ENCODE assay signal across 13 cellular contexts in the genomic region with DNA sequence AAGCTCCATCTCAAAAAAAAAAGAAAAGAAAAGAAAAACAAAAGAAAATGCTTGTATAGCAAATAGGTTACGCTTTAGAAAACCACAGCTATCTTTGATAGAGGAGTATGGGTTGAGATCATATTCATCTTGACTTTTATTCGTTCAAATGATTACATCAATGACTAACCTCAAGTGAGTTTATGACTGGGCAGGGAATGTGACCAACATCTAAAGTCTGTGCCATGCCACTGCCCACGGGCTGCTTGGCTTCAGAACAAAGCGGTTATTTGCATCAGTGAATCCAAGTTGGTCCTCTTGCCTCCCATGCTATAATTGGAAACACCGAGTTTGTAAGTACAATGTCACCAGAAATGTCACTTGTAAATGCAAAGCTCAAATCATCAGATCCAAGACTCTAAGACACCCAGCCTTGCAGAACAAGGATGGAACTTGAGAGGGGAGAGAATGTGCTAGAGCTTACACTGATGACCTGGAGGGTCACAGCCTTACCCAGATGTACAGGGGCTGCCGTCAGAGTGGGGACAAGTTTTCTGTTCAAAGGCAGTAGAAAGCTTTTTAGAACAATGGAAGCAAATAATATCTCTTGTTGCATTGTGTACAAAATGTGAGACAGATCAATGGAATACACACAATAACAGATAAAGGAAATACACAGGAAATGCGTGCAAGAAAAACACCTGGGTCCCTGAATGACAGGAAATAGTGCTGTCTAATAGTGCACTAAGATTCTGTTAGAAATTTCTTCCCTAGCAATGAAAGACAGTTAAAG. TPM values are rescaled to one million over a fixed set of nuclear protein-coding genes. Genes with fewer than 3 reads are reported as not detected.
DNase-seq lines count a peak whose midpoint lies in the region; TF ChIP-seq lines count a peak whose summit lies in the region.
"Had no signal": no experiment of that assay in that cellular context is flagged by ENCODE, and none has a peak within 500 bp of the region (broad histone marks: within the 10 kb centered on the region; RNA-seq: fewer than 3 reads in every experiment).

No MANE protein-coding gene starts in this region.

- 0 out of 2 replicates have a peak, but pooled peaks cover 3% of the 10 kb centered on the region for H3K9me3 ChIP-seq in BLaER1
- H3K9me3 ChIP-seq: ascending aorta, gastroesophageal sphincter had no signal

- no peak overlapping the region for H3K27ac ChIP-seq in BLaER1
- H3K27ac ChIP-seq: ascending aorta had no signal

- H3K4me3 ChIP-seq in BLaER1 = no peak overlapping the region

- intact Hi-C loops in Calu3 (cut with micrococcal nuclease; ENCODE audit: unreplicated experiment) = no loop called here

- H3K36me3 Mint-ChIP-seq in Calu3 (ENCODE audit: insufficient read depth, unreplicated experiment) = peaks cover 5% of the 10 kb centered on the region
- H3K36me3 Mint-ChIP-seq in activated CD4-positive, alpha-beta memory T cell treated with anti-CD3 and anti-CD28 coated beads, Interleukin-2, amount 10 ng/mL, durations not matched to agents 7 days and 5 days (ENCODE audit: low read depth) = no peaks in the 10 kb centered on the region

- no peaks in the 10 kb centered on the region for H3K27me3 Mint-ChIP-seq in Calu3 (ENCODE audit: unreplicated experiment)
- no peaks in the 10 kb centered on the region for H3K27me3 Mint-ChIP-seq in activated CD4-positive, alpha-beta memory T cell treated with anti-CD3 and anti-CD28 coated beads, Interleukin-2, amount 10 ng/mL, durations not matched to agents 7 days and 5 days

- peaks cover 27% of the 10 kb centered on the region for H3K4me1 ChIP-seq in BLaER1
- H3K4me1 ChIP-seq: ascending aorta, stomach had no signal

- no peak for DNase-seq in Calu3
- DNase-seq in activated CD4-positive, alpha-beta memory T cell treated with anti-CD3 and anti-CD28 coated beads, Interleukin-2, amount 10 ng/mL, durations not matched to agents 7 days and 5 days = no peak
- DNase-seq in mesenteric fat pad (ENCODE audit: low spot score) = peak; percentile 9
- DNase-seq in DMS 273 treated with DMSO at 0.1 percent for 48 hours (lab: John Stamatoyannopoulos, UW) = no peak
- DNase-seq in HuH-7.5 (ENCODE audit: low spot score) = no peak
- no peak for DNase-seq in KBM-7
- DNase-seq in inferior parietal cortex (ENCODE audit: extremely low spot score) = no peak
- DNase-seq: SIG-M5 had no signal

- BruUV-seq in Calu3 (replicated peaks; lab: Mats Ljungman, UMichigan) = no TSS peak

- POLR2A ChIA-PET in activated CD4-positive, alpha-beta memory T cell treated with anti-CD3 and anti-CD28 coated beads, Interleukin-2, amount 10 ng/mL, durations not matched to agents 7 days and 5 days (lab: Charles Lee) = interaction anchor here (1.1 to 2.5 kb wide), 6 partner anchors 12 to 238 kb away, joined by 3 to 17 read pairs (median 4); no protein-coding TSS in a partner anchor

- no peak for TF ChIP-seq CTCF in Calu3 (IDR thresholded peaks at IDR 0.05; ENCODE audit: unreplicated experiment)

- H4K20me1 ChIP-seq in BLaER1 = no peaks in the 10 kb centered on the region; the same call in 1 of the 2 replicates

- H3K4me1 Mint-ChIP-seq in Calu3 (ENCODE audit: low read depth, unreplicated experiment) = peaks cover 11% of the 10 kb centered on the region
- peaks cover 39% of the 10 kb centered on the region for H3K4me1 Mint-ChIP-seq in activated CD4-positive, alpha-beta memory T cell treated with anti-CD3 and anti-CD28 coated beads, Interleukin-2, amount 10 ng/mL, durations not matched to agents 7 days and 5 days

- peaks cover 58% of the 10 kb centered on the region for H3K27me3 ChIP-seq in BLaER1
- H3K27me3 ChIP-seq: ascending aorta, gastroesophageal sphincter had no signal

- CTCF ChIA-PET in Calu3 (lab: Charles Lee) = interaction anchor here (1.0 kb wide), 1 partner anchor 175 kb away, joined by 4 read pairs; no protein-coding TSS in a partner anchor
- CTCF ChIA-PET in activated CD4-positive, alpha-beta memory T cell treated with anti-CD3 and anti-CD28 coated beads, Interleukin-2, amount 10 ng/mL, durations not matched to agents 7 days and 5 days (lab: Charles Lee) = interaction anchor here (1.0 to 3.7 kb wide), 6 partner anchors 12 to 173 kb away, joined by 3 to 16 read pairs (median 5); a partner anchor contains a TSS

- H3K4me2 ChIP-seq in BLaER1 = peak overlapping the region; percentile 69

- in situ Hi-C loops in KBM-7 (cut with MboI; ENCODE audit: low pct_unique_long_range_greater_than_20kb, low sequenced_read_pairs) = no loop called here

- no peaks in the 10 kb centered on the region for H3K9me3 Mint-ChIP-seq in Calu3 (ENCODE audit: low read depth, unreplicated experiment)
- H3K9me3 Mint-ChIP-seq in activated CD4-positive, alpha-beta memory T cell treated with anti-CD3 and anti-CD28 coated beads, Interleukin-2, amount 10 ng/mL, durations not matched to agents 7 days and 5 days = no peaks in the 10 kb centered on the region

- H3K9ac ChIP-seq in BLaER1 = no peak overlapping the region

- peak overlapping the region; percentile 72 for H3K4me3 Mint-ChIP-seq in Calu3 (ENCODE audit: low read depth, unreplicated experiment)
- H3K4me3 Mint-ChIP-seq in activated CD4-positive, alpha-beta memory T cell treated with anti-CD3 and anti-CD28 coated beads, Interleukin-2, amount 10 ng/mL, durations not matched to agents 7 days and 5 days = peak overlapping the region; percentile 64

- no peak overlapping the region for H3K27ac Mint-ChIP-seq in Calu3 (ENCODE audit: unreplicated experiment)
- H3K27ac Mint-ChIP-seq in activated CD4-positive, alpha-beta memory T cell treated with anti-CD3 and anti-CD28 coated beads, Interleukin-2, amount 10 ng/mL, durations not matched to agents 7 days and 5 days = peak overlapping the region; percentile 92

- H3K36me3 ChIP-seq in BLaER1 = no peaks in the 10 kb centered on the region
- H3K36me3 ChIP-seq: ascending aorta, gastroesophageal sphincter, stomach had no signal

RNA-seq across cellular contexts. Expression of a gene that starts 8.4 kb away (rescaled TPM):
- total RNA-seq in Calu3 (2022) (not detected in 2 replicates), mesenteric fat pad (not detected)
- total RNA-seq in activated CD4-positive, alpha-beta memory T cell treated with anti-CD3 and anti-CD28 coated beads, Interleukin-2, amount 10 ng/mL, durations not matched to agents 7 days and 5 days = not detected
- total RNA-seq: ascending aorta, gastroesophageal sphincter, omental fat pad, stomach had no signal

RNA-seq across cellular contexts. Expression of a gene that starts 38.1 kb away (rescaled TPM):
- total RNA-seq in Calu3 (2022) = 64.3 and 69.9 TPM in 2 replicates
- total RNA-seq in activated CD4-positive, alpha-beta memory T cell treated with anti-CD3 and anti-CD28 coated beads, Interleukin-2, amount 10 ng/mL, durations not matched to agents 7 days and 5 days = 10 to 100 TPM; 80.7 to 83.0 TPM
- 65.5 TPM for total RNA-seq in mesenteric fat pad

RNA-seq across cellular contexts. Expression of a gene that starts 46.8 kb away (rescaled TPM):
- total RNA-seq in Calu3 (2022) (not detected in 2 replicates), mesenteric fat pad (not detected)
- total RNA-seq in activated CD4-positive, alpha-beta memory T cell treated with anti-CD3 and anti-CD28 coated beads, Interleukin-2, amount 10 ng/mL, durations not matched to agents 7 days and 5 days = not detected
- total RNA-seq: ascending aorta, gastroesophageal sphincter, omental fat pad, stomach had no signal
